14 cellular contexts compared by ENCODE assay signal in the genomic region with DNA sequence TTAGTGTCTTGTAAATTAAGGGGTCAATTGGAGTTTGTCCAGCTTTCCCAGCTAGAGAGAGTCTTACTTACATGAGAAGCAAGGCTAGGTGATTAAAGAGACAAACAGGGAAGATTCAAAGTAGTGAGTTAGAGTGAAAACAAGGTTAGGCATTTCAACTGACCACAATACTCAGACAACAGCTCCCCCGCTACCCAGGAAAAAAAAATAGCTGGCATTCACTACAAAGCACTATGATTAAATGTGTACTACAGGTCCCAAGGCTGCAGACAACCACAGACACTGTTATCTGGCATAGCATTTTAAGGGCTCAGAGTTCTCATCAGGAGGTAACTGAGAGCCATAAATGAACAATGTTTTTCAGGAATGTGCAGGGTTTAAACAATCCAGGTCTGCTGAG.
A peak's percentile ranks its signal among the peaks of the same experiment; 100 is the strongest.
DNase-seq lines count a peak whose midpoint lies in the region; FAIRE-seq and TF ChIP-seq lines count a peak whose summit lies in the region.
"Had no signal": no experiment of that assay in that cellular context is flagged by ENCODE, and none has a peak within 500 bp of the region (broad histone marks: within the 10 kb centered on the region; RNA-seq: fewer than 3 reads in every experiment).

No MANE protein-coding gene starts in this region.

- H3K4me2 ChIP-seq in BLaER1 treated with 17β-estradiol and CSF1 and Interleukin-3, amounts not matched to agents 10 nM and 100 nM: peak overlapping the region in 6 of 11 experiments; percentile 6 to 54 (median 25); a peak in 7 of 22 replicates
- H3K4me2 ChIP-seq: GM23338 had no signal

- TF ChIP-seq POLR2A in GM12892 (IDR thresholded peaks at IDR 0.05; ENCODE audit: low read depth, low read length): no peak

- no peak overlapping the region for H3K9ac ChIP-seq in BLaER1 treated with 17β-estradiol and CSF1 and Interleukin-3, amounts not matched to agents 10 nM and 100 nM

- no peaks in the 10 kb centered on the region for H3K9me3 ChIP-seq in BLaER1 treated with 17β-estradiol and CSF1 and Interleukin-3, amounts not matched to agents 10 nM and 100 nM (replicated peaks in 1 of 11)
- H3K9me3 ChIP-seq: BE2C had no signal

- peak; percentile 87 for DNase-seq in Daoy (ENCODE audit: low read depth)
- DNase-seq in SW480 (ENCODE audit: low spot score): peak; percentile 75
- DNase-seq in urothelium cell line (ENCODE audit: low spot score): peak; percentile 27
- DNase-seq in activated CD4-positive, alpha-beta T cell treated with anti-CD3 and anti-CD28 coated beads, Interleukin-2, amount 50 U/mL, for 4 hours: no peak
- DNase-seq in GM12892 (ENCODE audit: insufficient read length): no peak
- DNase-seq in HuH-7.5 (ENCODE audit: low spot score): no peak
- DNase-seq: BE2C; CD8-positive, alpha-beta memory T cell; DMS53; H7 had no signal

- no peak overlapping the region for H3K4me3 ChIP-seq in BLaER1 treated with 17β-estradiol and CSF1 and Interleukin-3, amounts not matched to agents 10 nM and 100 nM
- H3K4me3 ChIP-seq: GM12878, GM23338 had no signal

- no peaks in the 10 kb centered on the region for H3K36me3 ChIP-seq in BLaER1 treated with 17β-estradiol and CSF1 and Interleukin-3, amounts not matched to agents 10 nM and 100 nM
- H3K36me3 ChIP-seq: BE2C had no signal

- peaks cover 0 to 56% (median 29%) of the 10 kb centered on the region in 10 experiments; a peak in 16 of 20 replicates for H3K4me1 ChIP-seq in BLaER1 treated with 17β-estradiol and CSF1 and Interleukin-3, amounts not matched to agents 10 nM and 100 nM
- H3K4me1 ChIP-seq: BE2C had no signal

- FAIRE-seq in urothelium cell line (lab: Jason Lieb, UNC) (no peak), GM12892 (lab: Jason Lieb, UNC) (no peak)
- FAIRE-seq: A204.1, GM12878 had no signal

- H3K27me3 ChIP-seq in BLaER1 treated with 17β-estradiol and CSF1 and Interleukin-3, amounts not matched to agents 10 nM and 100 nM: peaks cover 0 to 10% (median 0%) of the 10 kb centered on the region in 11 experiments; a peak in 1 of 22 replicates

- no peaks in the 10 kb centered on the region for H4K20me1 ChIP-seq in BLaER1 treated with 17β-estradiol and CSF1 and Interleukin-3, amounts not matched to agents 10 nM and 100 nM

- H3K27ac ChIP-seq in BLaER1 treated with 17β-estradiol and CSF1 and Interleukin-3, amounts not matched to agents 10 nM and 100 nM: no peak overlapping the region

Comparison
In these comparisons a context has a peak if more than half of its experiments do, and no peak if none do; other contexts are left out.
1. DNase-seq: peak in Daoy (single experiment), SW480 (single experiment) and urothelium cell line (single experiment); none in activated CD4-positive, alpha-beta T cell treated with anti-CD3 and anti-CD28 coated beads, Interleukin-2, amount 50 U/mL, for 4 hours (0 of 2), GM12892 (single experiment) and HuH-7.5 (single experiment).